In genomic region chr1:150576367-150576711, GRCh38 we compare ENCODE assay signal across 8 cellular contexts. TPM values are rescaled to one million over a fixed set of nuclear protein-coding genes. Genes with fewer than 3 reads are reported as not detected.
A peak's percentile ranks its signal among the peaks of the same experiment; 100 is the strongest.
DNase-seq lines count a peak whose midpoint lies in the region; ATAC-seq lines count a peak whose summit lies in the region.

No MANE protein-coding gene starts in this region.

- H3K36me3 Mint-ChIP-seq in activated T-helper 17 cell treated with anti-CD3 and anti-CD28 coated beads, Interleukin-2, amount 50 U/mL, for 72 hours (ENCODE audit: low read depth) = peaks cover 83% of the 10 kb centered on the region
- peaks cover 60 to 64% of the 10 kb centered on the region in 2 donors for H3K36me3 Mint-ChIP-seq in stimulated activated naive B cell treated with anti-CD40 and anti-IgM and Interleukin-4, amounts not matched to agents 10 μg/mL and 1 μg/mL and 100 μg/mL, for 72 hours

- H3K27me3 ChIP-seq in iPS-20b (ENCODE audit: insufficient read depth, low read length) = no peaks in the 10 kb centered on the region

- H3K4me3 ChIP-seq in iPS-20b (ENCODE audit: low read length) = peak overlapping the region; percentile 98

- no peak for ATAC-seq in activated T-helper 17 cell treated with anti-CD3 and anti-CD28 coated beads, Interleukin-2, amount 50 U/mL, for 72 hours (replicated peaks)
- ATAC-seq in stimulated activated naive B cell treated with anti-CD40 and anti-IgM and Interleukin-4, amounts not matched to agents 10 μg/mL and 1 μg/mL and 100 μg/mL, for 72 hours (replicated peaks) = no peak
- ATAC-seq in HG02623 (IDR thresholded peaks at IDR 0.05; ENCODE audit: unreplicated experiment) (no peak), GM18519 (IDR thresholded peaks at IDR 0.05; ENCODE audit: low FRiP score, unreplicated experiment) (no peak)

- peak overlapping the region; percentile 99; the same call in 1 of the 2 replicates for H3K9ac ChIP-seq in iPS-20b (ENCODE audit: low read depth, low read length)

- DNase-seq in NOMO-1 treated with DMSO at 0.1 percent for 48 hours (lab: John Stamatoyannopoulos, UW; ENCODE audit: unreplicated experiment) (peak; percentile 22), NOMO-1 treated with dmso at 0.1 percent for 144 hours (lab: John Stamatoyannopoulos, UW; ENCODE audit: unreplicated experiment) (no peak), germinal center (ENCODE audit: low spot score) (no peak)
- no peak for DNase-seq in stimulated activated naive B cell treated with anti-CD40 and anti-IgM and Interleukin-4, amounts not matched to agents 10 μg/mL and 1 μg/mL and 100 μg/mL, for 72 hours

- peaks cover 36% of the 10 kb centered on the region; the same call in 1 of the 2 replicates for H3K4me1 ChIP-seq in iPS-20b (ENCODE audit: insufficient read depth, low read length)

- H3K9me3 ChIP-seq in iPS-20b (ENCODE audit: insufficient read depth, low read depth, low read length) = no peaks in the 10 kb centered on the region; the same call in 1 of the 2 replicates

- H3K4me3 Mint-ChIP-seq in activated T-helper 17 cell treated with anti-CD3 and anti-CD28 coated beads, Interleukin-2, amount 50 U/mL, for 72 hours = peak overlapping the region; percentile 98
- peak overlapping the region; percentile 90 to 95 for H3K4me3 Mint-ChIP-seq in stimulated activated naive B cell treated with anti-CD40 and anti-IgM and Interleukin-4, amounts not matched to agents 10 μg/mL and 1 μg/mL and 100 μg/mL, for 72 hours

- no peaks in the 10 kb centered on the region for H3K27me3 Mint-ChIP-seq in activated T-helper 17 cell treated with anti-CD3 and anti-CD28 coated beads, Interleukin-2, amount 50 U/mL, for 72 hours
- H3K27me3 Mint-ChIP-seq in stimulated activated naive B cell treated with anti-CD40 and anti-IgM and Interleukin-4, amounts not matched to agents 10 μg/mL and 1 μg/mL and 100 μg/mL, for 72 hours = no peaks in the 10 kb centered on the region

- peaks cover 12% of the 10 kb centered on the region for H3K4me1 Mint-ChIP-seq in activated T-helper 17 cell treated with anti-CD3 and anti-CD28 coated beads, Interleukin-2, amount 50 U/mL, for 72 hours
- peaks cover 19 to 36% of the 10 kb centered on the region in 2 donors for H3K4me1 Mint-ChIP-seq in stimulated activated naive B cell treated with anti-CD40 and anti-IgM and Interleukin-4, amounts not matched to agents 10 μg/mL and 1 μg/mL and 100 μg/mL, for 72 hours

- peaks cover 69% of the 10 kb centered on the region for H3K36me3 ChIP-seq in iPS-20b (ENCODE audit: insufficient read depth, low read depth, low read length)

- H3K27ac Mint-ChIP-seq in activated T-helper 17 cell treated with anti-CD3 and anti-CD28 coated beads, Interleukin-2, amount 50 U/mL, for 72 hours = peak overlapping the region; percentile 98
- peak overlapping the region; percentile 95 for H3K27ac Mint-ChIP-seq in stimulated activated naive B cell treated with anti-CD40 and anti-IgM and Interleukin-4, amounts not matched to agents 10 μg/mL and 1 μg/mL and 100 μg/mL, for 72 hours

- H3K27ac ChIP-seq in iPS-20b (ENCODE audit: low read length) = no peak overlapping the region

- H3K9me3 Mint-ChIP-seq in activated T-helper 17 cell treated with anti-CD3 and anti-CD28 coated beads, Interleukin-2, amount 50 U/mL, for 72 hours = no peaks in the 10 kb centered on the region
- no peaks in the 10 kb centered on the region for H3K9me3 Mint-ChIP-seq in stimulated activated naive B cell treated with anti-CD40 and anti-IgM and Interleukin-4, amounts not matched to agents 10 μg/mL and 1 μg/mL and 100 μg/mL, for 72 hours

RNA-seq across cellular contexts. Expression of gene MCL1, which starts 3.1 kb away (rescaled TPM):
- total RNA-seq in activated T-helper 17 cell treated with anti-CD3 and anti-CD28 coated beads, Interleukin-2, amount 50 U/mL, for 72 hours = 100 to 1,000 TPM; 235 to 351 TPM

RNA-seq across cellular contexts. Expression of gene ADAMTSL4, which starts 27.1 kb away (rescaled TPM):
- total RNA-seq in activated T-helper 17 cell treated with anti-CD3 and anti-CD28 coated beads, Interleukin-2, amount 50 U/mL, for 72 hours = under 1 TPM; 0.29 to 0.37 TPM

RNA-seq across cellular contexts. Expression of gene ENSA, which starts 53.1 kb away (rescaled TPM):
- total RNA-seq in activated T-helper 17 cell treated with anti-CD3 and anti-CD28 coated beads, Interleukin-2, amount 50 U/mL, for 72 hours = 100 to 1,000 TPM; 136 to 199 TPM
